In genomic region chr1:7501723-7502334, GRCh38 we compare ENCODE assay signal across 1 cellular context.
TF ChIP-seq lines count a peak whose summit lies in the region.

No MANE protein-coding gene starts in this region.

TF ChIP-seq in GM23338, 12 proteins besides CTCF, POLR2A, EP300 and RAD21 (continued from another document):
- TF ChIP-seq REST (IDR thresholded peaks at IDR 0.05; ENCODE audit: unreplicated experiment) = no peak
- TF ChIP-seq POLR2AphosphoS5 (IDR thresholded peaks at IDR 0.05; ENCODE audit: low read depth) = no peak
- TF ChIP-seq ZNF331 (CRISPR knock-in tag; IDR thresholded peaks at IDR 0.05; ENCODE audit: low read depth) = no peak
- no peak for TF ChIP-seq CREB1 (CRISPR knock-in tag; IDR thresholded peaks at IDR 0.05; ENCODE audit: low read depth)
